Comparison of ENCODE assay signal across 23 cellular contexts in genomic region chr22:17883356-17883755, GRCh38.
"Had no signal": no experiment of that assay in that cellular context is flagged by ENCODE, and none has a peak within 500 bp of the region (broad histone marks: within the 10 kb centered on the region; RNA-seq: fewer than 3 reads in every experiment).

No MANE protein-coding gene starts in this region.

- H3K4me3 Mint-ChIP-seq: activated naive CD4-positive, alpha-beta T cell treated with anti-CD3 and anti-CD28 coated beads, Interleukin-2, amount 10 ng/mL, durations not matched to agents 7 days and 5 days; activated naive CD8-positive, alpha-beta T cell treated with anti-CD3 and anti-CD28 coated beads, Interleukin-2, amount 10 ng/mL, durations not matched to agents 7 days and 5 days; activated T-cell treated with anti-CD3 and anti-CD28 coated beads, Interleukin-2, amount 50 U/mL, for 24 hours; central memory CD8-positive, alpha-beta T cell; dendritic cell treated with granulocyte-macrophage colony-stimulating factor and Interleukin-4, amounts not matched to agents 40 ng/mL and 50 ng/mL, for 4 days; endodermal cell; natural killer cell treated with Interleukin-12 subunit alpha and Interleukin-12 subunit beta and Interleukin-15 and Interleukin-18, amount 100 ng/mL, for 72 hours had no signal

- H3K27me3 Mint-ChIP-seq: activated naive CD4-positive, alpha-beta T cell treated with anti-CD3 and anti-CD28 coated beads, Interleukin-2, amount 10 ng/mL, durations not matched to agents 7 days and 5 days; activated naive CD8-positive, alpha-beta T cell treated with anti-CD3 and anti-CD28 coated beads, Interleukin-2, amount 10 ng/mL, durations not matched to agents 7 days and 5 days; activated T-cell treated with anti-CD3 and anti-CD28 coated beads, Interleukin-2, amount 50 U/mL, for 24 hours; central memory CD8-positive, alpha-beta T cell; dendritic cell treated with granulocyte-macrophage colony-stimulating factor and Interleukin-4, amounts not matched to agents 40 ng/mL and 50 ng/mL, for 4 days; natural killer cell treated with Interleukin-12 subunit alpha and Interleukin-12 subunit beta and Interleukin-15 and Interleukin-18, amount 100 ng/mL, for 72 hours had no signal

- H3K4me1 Mint-ChIP-seq: activated naive CD4-positive, alpha-beta T cell treated with anti-CD3 and anti-CD28 coated beads, Interleukin-2, amount 10 ng/mL, durations not matched to agents 7 days and 5 days; activated naive CD8-positive, alpha-beta T cell treated with anti-CD3 and anti-CD28 coated beads, Interleukin-2, amount 10 ng/mL, durations not matched to agents 7 days and 5 days; endodermal cell had no signal

- H3K9me3 Mint-ChIP-seq: activated naive CD4-positive, alpha-beta T cell treated with anti-CD3 and anti-CD28 coated beads, Interleukin-2, amount 10 ng/mL, durations not matched to agents 7 days and 5 days; activated naive CD8-positive, alpha-beta T cell treated with anti-CD3 and anti-CD28 coated beads, Interleukin-2, amount 10 ng/mL, durations not matched to agents 7 days and 5 days; activated T-cell treated with anti-CD3 and anti-CD28 coated beads, Interleukin-2, amount 50 U/mL, for 24 hours; central memory CD8-positive, alpha-beta T cell; dendritic cell treated with granulocyte-macrophage colony-stimulating factor and Interleukin-4, amounts not matched to agents 40 ng/mL and 50 ng/mL, for 4 days; endodermal cell; natural killer cell treated with Interleukin-12 subunit alpha and Interleukin-12 subunit beta and Interleukin-15 and Interleukin-18, amount 100 ng/mL, for 72 hours had no signal

- H3K27ac Mint-ChIP-seq: activated naive CD4-positive, alpha-beta T cell treated with anti-CD3 and anti-CD28 coated beads, Interleukin-2, amount 10 ng/mL, durations not matched to agents 7 days and 5 days; activated naive CD8-positive, alpha-beta T cell treated with anti-CD3 and anti-CD28 coated beads, Interleukin-2, amount 10 ng/mL, durations not matched to agents 7 days and 5 days; activated T-cell treated with anti-CD3 and anti-CD28 coated beads, Interleukin-2, amount 50 U/mL, for 24 hours; dendritic cell treated with granulocyte-macrophage colony-stimulating factor and Interleukin-4, amounts not matched to agents 40 ng/mL and 50 ng/mL, for 4 days had no signal

- ATAC-seq: left lung; natural killer cell treated with Interleukin-12 subunit alpha and Interleukin-12 subunit beta and Interleukin-15 and Interleukin-18, amount 100 ng/mL, for 72 hours; stimulated activated naive CD8-positive, alpha-beta T cell treated with anti-CD3 and anti-CD28 coated beads, Interleukin-15, Interleukin-2, amounts not matched to agents 100 U/mL and 50 U/mL, for 24 hours had no signal

- DNase-seq: activated CD4-positive, alpha-beta T cell treated with anti-CD3 and anti-CD28 coated beads for 4 hours; activated CD4-positive, alpha-beta T cell treated with anti-CD3 and anti-CD28 coated beads, Interleukin-2, amount 50 U/mL, for 4 hours; activated CD8-positive, alpha-beta memory T cell treated with anti-CD3 and anti-CD28 coated beads, Interleukin-2, amount 50 U/mL, for 4 hours; activated gamma-delta T cell; activated naive CD4-positive, alpha-beta T cell treated with anti-CD3 and anti-CD28 coated beads, Interleukin-2, amount 10 ng/mL, durations not matched to agents 7 days and 5 days; activated naive CD8-positive, alpha-beta T cell treated with anti-CD3 and anti-CD28 coated beads, Interleukin-2, amount 10 ng/mL, durations not matched to agents 7 days and 5 days; activated T-cell treated with anti-CD3 and anti-CD28 coated beads, Interleukin-2, amount 50 U/mL, for 24 hours; amniotic stem cell; brain microvascular endothelial cell; endodermal cell; foreskin melanocyte; spleen; stimulated activated naive CD8-positive, alpha-beta T cell treated with anti-CD3 and anti-CD28 coated beads, Interleukin-15, Interleukin-2, amounts not matched to agents 100 U/mL and 50 U/mL, for 24 hours; T-helper 1 cell; testis; trophoblast cell had no signal

- H3K9me3 ChIP-seq: esophagus muscularis mucosa, left lung, mucosa of descending colon, spleen, testis had no signal

- H3K27ac ChIP-seq: brain microvascular endothelial cell, left lung, spleen, testis, VCaP had no signal
